In genomic region chr6:99362644-99363268, GRCh38 we compare ENCODE assay signal across 11 cellular contexts. TPM values are rescaled to one million over a fixed set of nuclear protein-coding genes. Genes with fewer than 3 reads are reported as not detected.
"Had no signal": no experiment of that assay in that cellular context is flagged by ENCODE, and none has a peak within 500 bp of the region (broad histone marks: within the 10 kb centered on the region; RNA-seq: fewer than 3 reads in every experiment).

No MANE protein-coding gene starts in this region.

- H3K27ac Mint-ChIP-seq: neural progenitor cell had no signal

- H3K4me3 Mint-ChIP-seq: neural progenitor cell had no signal

- H3K9me3 Mint-ChIP-seq: neural progenitor cell had no signal

- H3K4me1 Mint-ChIP-seq: neural progenitor cell had no signal

- H3K36me3 Mint-ChIP-seq: neural progenitor cell had no signal

- ATAC-seq: left lobe of liver, right lobe of liver had no signal

- DNase-seq: activated CD4-positive, CD25-positive, alpha-beta regulatory T cell treated with anti-CD3 and anti-CD28 coated beads, Interleukin-2, amount 50 U/mL, for 72 hours; activated CD8-positive, alpha-beta memory T cell treated with anti-CD3 and anti-CD28 coated beads for 24 hours; activated gamma-delta T cell treated with Interleukin-2 at 50 U/mL for 16 hours; aorta; cortex of kidney; effector CD4-positive, alpha-beta T cell; midbrain; right lobe of liver; thyroid gland had no signal

RNA-seq across cellular contexts. Expression of gene FAXC, which starts 13.3 kb away (rescaled TPM):
- total RNA-seq: right lobe of liver had no signal
